Comparison of ENCODE assay signal across 22 cellular contexts in genomic region chr4:7279902-7280301, GRCh38.
"Had no signal": no experiment of that assay in that cellular context is flagged by ENCODE, and none has a peak within 500 bp of the region (broad histone marks: within the 10 kb centered on the region; RNA-seq: fewer than 3 reads in every experiment).

No MANE protein-coding gene starts in this region.

- H3K4me1 ChIP-seq: left lung, sigmoid colon had no signal

- H3K4me3 ChIP-seq: cardiac muscle cell, left lung, lung, neural progenitor cell, sigmoid colon, thoracic aorta, upper lobe of left lung had no signal

- H3K36me3 ChIP-seq: cardiac muscle cell, left lung, neural progenitor cell, sigmoid colon, thoracic aorta, upper lobe of left lung had no signal

- H3K4me2 ChIP-seq: neural progenitor cell had no signal

- H2AFZ ChIP-seq: neural progenitor cell had no signal

- H3K27ac ChIP-seq: cardiac muscle cell, left lung, neural progenitor cell, sigmoid colon, thoracic aorta, upper lobe of left lung had no signal

- ATAC-seq: activated T-cell treated with anti-CD3 and anti-CD28 coated beads, Interleukin-2, amount 50 U/mL, for 72 hours; left lung; naive thymus-derived CD8-positive, alpha-beta T cell had no signal

- H3K27me3 ChIP-seq: cardiac muscle cell, neural progenitor cell, sigmoid colon, upper lobe of left lung had no signal

- H3K9ac ChIP-seq: neural progenitor cell had no signal

- H3K9me3 ChIP-seq: left lung, sigmoid colon, thoracic aorta, upper lobe of left lung had no signal

- DNase-seq: activated CD4-positive, alpha-beta memory T cell treated with anti-CD3 and anti-CD28 coated beads, Interleukin-2, amount 10 ng/mL, durations not matched to agents 7 days and 5 days; activated CD4-positive, alpha-beta T cell treated with anti-CD3 and anti-CD28 coated beads, Interleukin-2, amount 10 ng/mL, durations not matched to agents 24 days and 14 days; activated effector memory CD4-positive, alpha-beta T cell treated with Interleukin-2 at 50 U/mL for 16 hours; activated naive CD4-positive, alpha-beta T cell treated with anti-CD3 and anti-CD28 coated beads for 36 hours; activated naive CD8-positive, alpha-beta T cell treated with anti-CD3 and anti-CD28 coated beads, Interleukin-2, amount 10 ng/mL, durations not matched to agents 7 days and 5 days; activated T-cell treated with anti-CD3 and anti-CD28 coated beads, Interleukin-2, amount 50 U/mL, for 72 hours; amniotic stem cell; effector CD4-positive, alpha-beta T cell; kidney glomerular epithelial cell; left lung; naive thymus-derived CD8-positive, alpha-beta T cell; retina; sigmoid colon; stimulated activated CD4-positive, alpha-beta T cell treated with anti-CD3 and anti-CD28 coated beads, Interleukin-4, amount 100 ng/mL, for 1 hour; stimulated activated naive CD4-positive, alpha-beta T cell treated with Interleukin-2 at 50 U/mL for 16 hours; T1000; upper lobe of left lung had no signal

- FAIRE-seq: endometrium had no signal
